In genomic region chr2:45851111-45851510, GRCh38 we compare ENCODE assay signal across 15 cellular contexts.
DNase-seq lines count a peak whose midpoint lies in the region; ATAC-seq and TF ChIP-seq lines count a peak whose summit lies in the region.
"Had no signal": no experiment of that assay in that cellular context is flagged by ENCODE, and none has a peak within 500 bp of the region (broad histone marks: within the 10 kb centered on the region; RNA-seq: fewer than 3 reads in every experiment).

No MANE protein-coding gene starts in this region.

- no peaks in the 10 kb centered on the region for H3K79me2 ChIP-seq in PC-3 (ENCODE audit: low read length)
- no peaks in the 10 kb centered on the region for H3K79me2 ChIP-seq in mammary epithelial cell (ENCODE audit: insufficient read depth, low read length)

- H3K4me1 Mint-ChIP-seq in MCF 10A (ENCODE audit: insufficient read depth, unreplicated experiment), result peaks cover 45% of the 10 kb centered on the region
- peaks cover 40% of the 10 kb centered on the region for H3K4me1 Mint-ChIP-seq in type B pancreatic cell (ENCODE audit: unreplicated experiment)
- peaks cover 2 to 3% of the 10 kb centered on the region in 2 donors for H3K4me1 Mint-ChIP-seq in immature natural killer cell

- H3K27ac ChIP-seq in breast epithelium, result no peak overlapping the region
- peak overlapping the region; percentile 94 for H3K27ac ChIP-seq in PC-3 (ENCODE audit: low read length)
- H3K27ac ChIP-seq in mammary epithelial cell (ENCODE audit: insufficient read depth, low read depth, low read length), result no peak overlapping the region
- H3K27ac ChIP-seq: SK-N-MC had no signal

- H3K9me3 Mint-ChIP-seq in MCF 10A (ENCODE audit: unreplicated experiment) (no peaks in the 10 kb centered on the region), type B pancreatic cell (no peaks in the 10 kb centered on the region), immature natural killer cell (no peaks in the 10 kb centered on the region)
- H3K9me3 Mint-ChIP-seq: CD8-positive, alpha-beta T cell; H9; IgD-negative memory B cell had no signal

- H3K9me3 ChIP-seq in breast epithelium (no peaks in the 10 kb centered on the region), PC-3 (ENCODE audit: low read length) (no peaks in the 10 kb centered on the region), mammary epithelial cell (replicated peaks; ENCODE audit: insufficient read depth, low read length) (peaks cover 6% of the 10 kb centered on the region)

- H2AFZ ChIP-seq in PC-3 (ENCODE audit: low read length), result no peak overlapping the region
- H2AFZ ChIP-seq in mammary epithelial cell (ENCODE audit: low read depth, low read length), result no peak overlapping the region

- H3K4me3 Mint-ChIP-seq in MCF 10A (ENCODE audit: unreplicated experiment) (no peak overlapping the region), type B pancreatic cell (peak overlapping the region; percentile 18), immature natural killer cell (no peak overlapping the region)
- H3K4me3 Mint-ChIP-seq: B cell; CD8-positive, alpha-beta T cell; H9; IgD-negative memory B cell had no signal

- dilution Hi-C loops in mammary epithelial cell (cut with HindIII; ENCODE audit: low sequenced_read_pairs), result no loop called here

- intact Hi-C loops in MCF 10A (cut with micrococcal nuclease) (no loop called here), breast epithelium (cut with DNase I; ENCODE audit: low total_unique reads) (no loop called here), PC-3 (cut with micrococcal nuclease) (loop anchor here (1.0 kb wide), 1 partner anchor 85 kb away; no protein-coding TSS in a partner anchor), mammary epithelial cell (cut with micrococcal nuclease) (loop anchor here (1.0 kb wide), 1 partner anchor 28 kb away; no protein-coding TSS in a partner anchor)

- peak; percentile 53 for ATAC-seq in PC-3
- ATAC-seq: CD8-positive, alpha-beta T cell had no signal

- no TSS peak for BruUV-seq in MCF 10A (replicated peaks; lab: Mats Ljungman, UMichigan)
- BruUV-seq in PC-3 (replicated peaks; lab: Mats Ljungman, UMichigan), result no TSS peak
- no TSS peak for BruUV-seq in mammary epithelial cell (replicated peaks; lab: Mats Ljungman, UMichigan)

- CTCF ChIA-PET in MCF 10A (lab: Yijun Ruan, JAX) (interaction anchor here (2.4 to 4.7 kb wide), 2 partner anchors 28 to 86 kb away, joined by 9 to 15 read pairs; no protein-coding TSS in a partner anchor), PC-3 (lab: Charles Lee) (interaction anchor here (1.0 kb wide), 1 partner anchor 201 kb away, joined by 3 read pairs; no protein-coding TSS in a partner anchor), mammary epithelial cell (lab: Charles Lee; ENCODE audit: low non-redundant PET) (no interaction called here)

- H3K9me2 ChIP-seq in PC-3 (replicated peaks; ENCODE audit: low read length), result no peaks in the 10 kb centered on the region

- in situ Hi-C loops in mammary epithelial cell (cut with MboI; ENCODE audit: low sequenced_read_pairs in 2 of 2), result no loop called here

- DNase-seq in MCF 10A (ENCODE audit: unreplicated experiment) (no peak), breast epithelium (ENCODE audit: low spot score in 2 of 2) (no peak), PC-3 (peak; percentile 59), mammary epithelial cell (peak; percentile 32), type B pancreatic cell (ENCODE audit: extremely low spot score, unreplicated experiment) (no peak), HuH-7 (ENCODE audit: low spot score) (no peak), immature natural killer cell (no peak), SK-N-DZ (ENCODE audit: low spot score) (no peak)
- DNase-seq: CD8-positive, alpha-beta T cell; H9; NCI-H1436 treated with DMSO at 0.1 percent for 48 hours; T-helper 1 cell had no signal

- H3K4me1 ChIP-seq in breast epithelium (peaks cover 0 to 5% of the 10 kb centered on the region in 2 donors), PC-3 (ENCODE audit: insufficient read depth, low read length) (peaks cover 24% of the 10 kb centered on the region), mammary epithelial cell (ENCODE audit: insufficient read depth, low read length) (peaks cover 40% of the 10 kb centered on the region)

- POLR2A ChIA-PET in MCF 10A (lab: Yijun Ruan, JAX) (interaction anchor here (0.6 to 5.7 kb wide), 8 partner anchors 23 to 275 kb away, joined by 3 to 60 read pairs (median 6); partner anchors contain the start of gene SRBD1), PC-3 (lab: Charles Lee; ENCODE audit: unreplicated experiment) (no interaction called here)

- TF ChIP-seq POLR2A in breast epithelium (IDR thresholded peaks at IDR 0.05), result no peak

- H3K36me3 ChIP-seq in breast epithelium (no peaks in the 10 kb centered on the region), PC-3 (ENCODE audit: low read depth, low read length) (no peaks in the 10 kb centered on the region), mammary epithelial cell (ENCODE audit: insufficient read depth, low read length) (no peaks in the 10 kb centered on the region)

- peaks cover 4% of the 10 kb centered on the region for H3F3A ChIP-seq in PC-3 (ENCODE audit: low read length, unreplicated experiment)

- H3K27me3 Mint-ChIP-seq in MCF 10A (ENCODE audit: insufficient read depth, unreplicated experiment) (no peaks in the 10 kb centered on the region), type B pancreatic cell (no peaks in the 10 kb centered on the region), immature natural killer cell (ENCODE audit: low read depth in 3 of 3) (peaks cover 0 to 3% (median 0%) of the 10 kb centered on the region in 3 donors)
- H3K27me3 Mint-ChIP-seq: B cell had no signal

- H3K27ac Mint-ChIP-seq in MCF 10A (ENCODE audit: low read depth, unreplicated experiment) (peak overlapping the region; percentile 76), type B pancreatic cell (no peak overlapping the region), immature natural killer cell (no peak overlapping the region)
- H3K27ac Mint-ChIP-seq: B cell; CD8-positive, alpha-beta T cell; H9; IgD-negative memory B cell had no signal

- H3K4me3 ChIP-seq in breast epithelium, result no peak overlapping the region
- H3K4me3 ChIP-seq in PC-3 (ENCODE audit: low read length), result no peak overlapping the region
- no peak overlapping the region for H3K4me3 ChIP-seq in mammary epithelial cell (replicated peaks in 1 of 3; ENCODE audit: insufficient read depth in 1 of 3, low read depth in 2 of 3, low read length in 3 of 3)
- H3K4me3 ChIP-seq: SK-N-MC had no signal

- H4K20me1 ChIP-seq in PC-3 (ENCODE audit: low read length) (no peaks in the 10 kb centered on the region), mammary epithelial cell (ENCODE audit: insufficient read depth, low read length) (no peaks in the 10 kb centered on the region)

- H3K36me3 Mint-ChIP-seq in MCF 10A (ENCODE audit: insufficient read depth, unreplicated experiment) (peaks cover 8% of the 10 kb centered on the region), type B pancreatic cell (peaks cover 22% of the 10 kb centered on the region), immature natural killer cell (peaks cover 0 to 10% (median 0%) of the 10 kb centered on the region in 3 donors)

- H3K9ac ChIP-seq in PC-3 (ENCODE audit: low read length), result peak overlapping the region; percentile 52
- H3K9ac ChIP-seq in mammary epithelial cell (ENCODE audit: insufficient read depth, low read length), result no peak overlapping the region

- WGBS in mammary epithelial cell (ENCODE audit: low coverage, missing lambda C conversion rate), result 93% methylated on average over 2 of the region's 2 CpGs

- H3K27me3 ChIP-seq in breast epithelium (no peaks in the 10 kb centered on the region), PC-3 (ENCODE audit: low read length) (no peaks in the 10 kb centered on the region), mammary epithelial cell (ENCODE audit: insufficient read depth, low read length) (no peaks in the 10 kb centered on the region)

- no peak for TF ChIP-seq CTCF in MCF 10A (IDR thresholded peaks at IDR 0.05; ENCODE audit: unreplicated experiment)
- no peak for TF ChIP-seq CTCF in breast epithelium (IDR thresholded peaks at IDR 0.05)
- no peak for TF ChIP-seq CTCF in PC-3 (conservative IDR thresholded peaks at IDR 0.05; ENCODE audit: low read depth, low read length)
- TF ChIP-seq CTCF in mammary epithelial cell (conservative IDR thresholded peaks at IDR 0.05 in 1 of 2, IDR thresholded peaks at IDR 0.05 in 1 of 2; ENCODE audit: extremely low read depth in 1 of 2, insufficient read depth in 1 of 2, low read depth in 1 of 2, low read length in 2 of 2), result no peak
- no peak for TF ChIP-seq CTCF in type B pancreatic cell (conservative IDR thresholded peaks at IDR 0.05)

- peak overlapping the region; percentile 57 for H3K4me2 ChIP-seq in PC-3 (ENCODE audit: low read length)
- peak overlapping the region; percentile 12 for H3K4me2 ChIP-seq in mammary epithelial cell (ENCODE audit: insufficient read depth, low read depth, low read length)

Comparison
In these comparisons a context has a peak if more than half of its experiments do, and no peak if none do; other contexts are left out.
1. DNase-seq: peak in PC-3 (single experiment) and mammary epithelial cell (single experiment); none in MCF 10A (single experiment), breast epithelium (0 of 2), type B pancreatic cell (single experiment), HuH-7 (single experiment), immature natural killer cell (0 of 3) and SK-N-DZ (single experiment).
2. intact Hi-C loops: an anchor here in PC-3 (1.0 kb wide) and mammary epithelial cell (1.0 kb wide); none called in MCF 10A and breast epithelium.